In genomic region chr15:41648770-41649169, GRCh38 we compare ENCODE assay signal across 25 cellular contexts. TPM values are rescaled to one million over a fixed set of nuclear protein-coding genes. Genes with fewer than 3 reads are reported as not detected.
DNase-seq lines count a peak whose midpoint lies in the region; ATAC-seq, FAIRE-seq and TF ChIP-seq lines count a peak whose summit lies in the region.
"Had no signal": no experiment of that assay in that cellular context is flagged by ENCODE, and none has a peak within 500 bp of the region (broad histone marks: within the 10 kb centered on the region; RNA-seq: fewer than 3 reads in every experiment).

No MANE protein-coding gene starts in this region.

- no peaks in the 10 kb centered on the region for H3K27me3 Mint-ChIP-seq in astrocyte (ENCODE audit: low read depth, unreplicated experiment)
- H3K27me3 Mint-ChIP-seq: stimulated activated naive CD8-positive, alpha-beta T cell treated with anti-CD3 and anti-CD28 coated beads, Interleukin-15, amount 100 ng/mL, for 72 hours had no signal

- no peak overlapping the region for H3K4me3 Mint-ChIP-seq in astrocyte (ENCODE audit: unreplicated experiment)
- H3K4me3 Mint-ChIP-seq: activated CD4-positive, alpha-beta T cell treated with anti-CD3 and anti-CD28 coated beads, Interleukin-2, amount 10 ng/mL, durations not matched to agents 7 days and 5 days; naive B cell; stimulated activated naive CD8-positive, alpha-beta T cell treated with anti-CD3 and anti-CD28 coated beads, Interleukin-15, amount 100 ng/mL, for 72 hours had no signal

- H3K79me1 ChIP-seq in neuronal stem cell (ENCODE audit: low read depth, low read length), result peaks cover 2% of the 10 kb centered on the region

- no peak overlapping the region for H3K27ac Mint-ChIP-seq in astrocyte (ENCODE audit: unreplicated experiment)
- H3K27ac Mint-ChIP-seq: activated CD4-positive, alpha-beta T cell treated with anti-CD3 and anti-CD28 coated beads, Interleukin-2, amount 10 ng/mL, durations not matched to agents 7 days and 5 days; naive B cell; stimulated activated naive CD8-positive, alpha-beta T cell treated with anti-CD3 and anti-CD28 coated beads, Interleukin-15, amount 100 ng/mL, for 72 hours had no signal

- no peaks in the 10 kb centered on the region for H3K9me3 ChIP-seq in HepG2 (ENCODE audit: low read length)
- H3K9me3 ChIP-seq in right lobe of liver, result no peaks in the 10 kb centered on the region
- H3K9me3 ChIP-seq in astrocyte (ENCODE audit: insufficient read depth, low read depth, low read length), result peaks cover 3% of the 10 kb centered on the region
- no peaks in the 10 kb centered on the region for H3K9me3 ChIP-seq in neuronal stem cell (replicated peaks in 1 of 2; ENCODE audit: control insufficient read depth in 2 of 2, insufficient read depth in 1 of 2, low read depth in 1 of 2, low read length in 2 of 2)
- H3K9me3 ChIP-seq in ovary, result no peaks in the 10 kb centered on the region
- H3K9me3 ChIP-seq: esophagus squamous epithelium, pancreas, sigmoid colon, upper lobe of right lung had no signal

- peaks cover 36% of the 10 kb centered on the region for H3K4me1 ChIP-seq in HepG2 (ENCODE audit: insufficient read depth, low read length)
- H3K4me1 ChIP-seq in right lobe of liver, result peaks cover 0 to 29% (median 8%) of the 10 kb centered on the region in 4 donors
- peaks cover 7% of the 10 kb centered on the region for H3K4me1 ChIP-seq in astrocyte (ENCODE audit: insufficient read depth, low read length)
- no peaks in the 10 kb centered on the region for H3K4me1 ChIP-seq in neuronal stem cell (ENCODE audit: control insufficient read depth in 2 of 2, insufficient read depth in 1 of 2, low read depth in 1 of 2, low read length in 2 of 2)
- no peaks in the 10 kb centered on the region for H3K4me1 ChIP-seq in ovary (ENCODE audit: insufficient read depth)
- H3K4me1 ChIP-seq: esophagus squamous epithelium, sigmoid colon, upper lobe of right lung had no signal

- H3K27ac ChIP-seq in HepG2 (ENCODE audit: extremely low read length, insufficient read depth, low read length) (peak overlapping the region; percentile 3), right lobe of liver (no peak overlapping the region), astrocyte (ENCODE audit: low read depth, low read length) (no peak overlapping the region), neuronal stem cell (replicated peaks; ENCODE audit: low read length) (no peak overlapping the region), ovary (no peak overlapping the region)
- H3K27ac ChIP-seq: C4-2B, esophagus squamous epithelium, hepatocyte, KMS-11, pancreas, RWPE1, sigmoid colon, upper lobe of right lung had no signal

- H2AFZ ChIP-seq in HepG2 (ENCODE audit: low read length), result no peak overlapping the region
- H2AFZ ChIP-seq in astrocyte (ENCODE audit: low read depth, low read length), result no peak overlapping the region
- H2AFZ ChIP-seq in neuronal stem cell (ENCODE audit: low read length), result no peak overlapping the region
- H2AFZ ChIP-seq: hepatocyte had no signal

- FAIRE-seq in HepG2 (lab: Jason Lieb, UNC) (no peak), astrocyte (lab: Jason Lieb, UNC) (peak; percentile 32)
- FAIRE-seq: islet of Langerhans, pancreas had no signal

- H3K4me2 ChIP-seq in HepG2 (ENCODE audit: low read depth, low read length), result 0 out of 2 replicates have a peak overlapping the region, but pooled peaks have one; percentile 37
- peak overlapping the region; percentile 63 for H3K4me2 ChIP-seq in astrocyte (ENCODE audit: low read length)
- H3K4me2 ChIP-seq in neuronal stem cell (ENCODE audit: insufficient read depth, low read length, poor library complexity, severe bottlenecking), result no peak overlapping the region
- H3K4me2 ChIP-seq: hepatocyte, KMS-11 had no signal

- no peak overlapping the region for H3K4me3 ChIP-seq in HepG2 (replicated peaks in 1 of 3; ENCODE audit: insufficient read depth in 1 of 3, low read depth in 2 of 3, low read length in 3 of 3)
- no peak overlapping the region for H3K4me3 ChIP-seq in right lobe of liver
- H3K4me3 ChIP-seq in astrocyte (ENCODE audit: insufficient read depth, low read depth, low read length), result no peak overlapping the region
- no peak overlapping the region for H3K4me3 ChIP-seq in neuronal stem cell (ENCODE audit: low read length in 2 of 2)
- no peak overlapping the region for H3K4me3 ChIP-seq in ovary
- H3K4me3 ChIP-seq: esophagus squamous epithelium, hepatocyte, pancreas, sigmoid colon, upper lobe of right lung had no signal

- H2BK120ac ChIP-seq in neuronal stem cell (ENCODE audit: low read depth, low read length), result no peak overlapping the region

- no peak overlapping the region for H2BK12ac ChIP-seq in neuronal stem cell (ENCODE audit: low read length)

- BruUV-seq in HepG2 (replicated peaks; lab: Mats Ljungman, UMichigan), result no TSS peak

- no peak overlapping the region for H2AK5ac ChIP-seq in neuronal stem cell (ENCODE audit: low read depth, low read length)

- POLR2A ChIA-PET in HepG2 (lab: Yijun Ruan, JAX), result interaction anchor here (0.7 to 1.8 kb wide), 2 partner anchors 11 to 28 kb away, joined by 3 to 5 read pairs; partner anchors contain the start of gene MGA

- no peak overlapping the region for H2BK15ac ChIP-seq in neuronal stem cell (ENCODE audit: low read length)

- H3K36me3 Mint-ChIP-seq in astrocyte (ENCODE audit: low read depth, unreplicated experiment), result no peaks in the 10 kb centered on the region

- H3K27me3 ChIP-seq in HepG2 (ENCODE audit: control insufficient read depth in 1 of 2, insufficient read depth in 2 of 2, low read length in 2 of 2) (no peaks in the 10 kb centered on the region), right lobe of liver (no peaks in the 10 kb centered on the region), astrocyte (ENCODE audit: insufficient read depth, low read length) (no peaks in the 10 kb centered on the region), neuronal stem cell (ENCODE audit: control insufficient read depth in 3 of 3, insufficient read depth in 3 of 3, low read depth in 1 of 3, low read length in 3 of 3) (no peaks in the 10 kb centered on the region), ovary (no peaks in the 10 kb centered on the region)
- H3K27me3 ChIP-seq: esophagus squamous epithelium, hepatocyte, pancreas, sigmoid colon, upper lobe of right lung had no signal

- no peak overlapping the region for H2BK5ac ChIP-seq in neuronal stem cell (ENCODE audit: low read length)

- H3K14ac ChIP-seq in neuronal stem cell (ENCODE audit: low read length), result no peak overlapping the region

- 83% methylated on average over 1 of the region's 1 CpG for WGBS in HepG2 (ENCODE audit: low lambda C conversion rate)
- no CpG with 5 or more reads among the region's 1 CpG for WGBS in right lobe of liver (ENCODE audit: insufficient coverage, low coverage, low lambda C conversion rate, missing lambda C conversion rate)
- no CpG with 5 or more reads among the region's 1 CpG for WGBS in neuronal stem cell (ENCODE audit: extremely low coverage in 2 of 2, insufficient read length in 2 of 2, insufficient replicate concordance in 1 of 2), 2 donors
- WGBS in ovary, 3 donors, result 93 to 100% (median 96%) methylated on average over 1 of the region's 1 CpG

- no peak overlapping the region for H3K18ac ChIP-seq in neuronal stem cell (ENCODE audit: low read length)

- intact Hi-C loops in HepG2 (cut with micrococcal nuclease; ENCODE audit: unreplicated experiment), result no loop called here
- intact Hi-C loops in right lobe of liver (cut with DNase I), result no loop called here
- intact Hi-C loops in ovary (cut with DNase I), result no loop called here

- H3K23ac ChIP-seq in neuronal stem cell (ENCODE audit: low read depth, low read length, poor library complexity), result no peak overlapping the region

- TF ChIP-seq RAD21 in HepG2 (CRISPR knock-in tag; IDR thresholded peaks at IDR 0.05), result no peak

- in situ Hi-C loops in HepG2 (cut with HindIII; ENCODE audit: extremely low pct_ligation_motif_present, low pct_unique_long_range_greater_than_20kb), result no loop called here

- no peak; the same call in 2 of the 3 replicates for ATAC-seq in HepG2
- no peak for ATAC-seq in right lobe of liver
- ATAC-seq: pancreas; stimulated activated naive CD8-positive, alpha-beta T cell treated with anti-CD3 and anti-CD28 coated beads, Interleukin-15, amount 100 ng/mL, for 72 hours; upper lobe of right lung had no signal

- no peaks in the 10 kb centered on the region for H4K20me1 ChIP-seq in HepG2 (ENCODE audit: insufficient read depth, low read length)
- H4K20me1 ChIP-seq in astrocyte (ENCODE audit: insufficient read depth, low read length), result peaks cover 2% of the 10 kb centered on the region

- no peak overlapping the region for H3K4ac ChIP-seq in neuronal stem cell (ENCODE audit: low read length)

- H3K79me2 ChIP-seq in HepG2 (ENCODE audit: insufficient read depth, low read length) (peaks cover 60% of the 10 kb centered on the region), astrocyte (ENCODE audit: insufficient read depth, low read length) (no peaks in the 10 kb centered on the region)

- no peak for DNase-seq in HepG2 (ENCODE audit: low spot score)
- no peak for DNase-seq in right lobe of liver
- DNase-seq in astrocyte (ENCODE audit: low read depth), result peak; percentile 87
- peak; percentile 20 for DNase-seq in glomerular visceral epithelial cell (ENCODE audit: extremely low spot score)
- DNase-seq in neuronal stem cell (ENCODE audit: low spot score), result no peak
- DNase-seq in ovary, result no peak
- DNase-seq in activated T-cell treated with anti-CD3 and anti-CD28 coated beads, Interleukin-2, amount 50 U/mL, for 48 hours, result no peak
- no peak for DNase-seq in stimulated activated CD4-positive, alpha-beta T cell treated with anti-CD3 and anti-CD28 coated beads, Interleukin-2, amount 100 ng/mL, for 48 hours
- DNase-seq: activated CD4-positive, alpha-beta T cell treated with anti-CD3 and anti-CD28 coated beads, Interleukin-2, amount 10 ng/mL, durations not matched to agents 7 days and 5 days; effector CD4-positive, alpha-beta T cell; esophagus squamous epithelium; naive B cell; NCI-H1092 treated with DMSO at 0.1 percent for 48 hours; NCI-H2081; NCI-H510A treated with DMSO at 0.1 percent for 48 hours; pancreas; sigmoid colon; stimulated activated CD4-positive, alpha-beta T cell treated with anti-CD3 and anti-CD28 coated beads, Interleukin-1b, Interleukin-23, amount 100 ng/mL, for 48 hours; stimulated activated naive CD8-positive, alpha-beta T cell treated with anti-CD3 and anti-CD28 coated beads, Interleukin-15, amount 100 ng/mL, for 72 hours; upper lobe of right lung had no signal

- H3K36me3 ChIP-seq in HepG2 (replicated peaks in 1 of 2; ENCODE audit: control insufficient read depth in 1 of 2, insufficient read depth in 2 of 2, low read length in 2 of 2), result no peaks in the 10 kb centered on the region; a peak in 1 of 5 replicates
- no peaks in the 10 kb centered on the region for H3K36me3 ChIP-seq in right lobe of liver
- no peaks in the 10 kb centered on the region for H3K36me3 ChIP-seq in astrocyte (ENCODE audit: insufficient read depth, low read length)
- no peaks in the 10 kb centered on the region for H3K36me3 ChIP-seq in neuronal stem cell (replicated peaks in 1 of 2; ENCODE audit: control insufficient read depth in 2 of 2, insufficient read depth in 2 of 2, low read length in 2 of 2)
- no peaks in the 10 kb centered on the region for H3K36me3 ChIP-seq in ovary
- H3K36me3 ChIP-seq: esophagus squamous epithelium, pancreas, sigmoid colon, upper lobe of right lung had no signal

- H4K8ac ChIP-seq in neuronal stem cell (ENCODE audit: low read depth, low read length), result no peak overlapping the region

- no peak overlapping the region for H4K91ac ChIP-seq in neuronal stem cell (ENCODE audit: low read depth, low read length, poor library complexity)

- TF ChIP-seq CTCF in HepG2 (CRISPR knock-in tag; IDR thresholded peaks at IDR 0.05) (no peak), right lobe of liver (IDR thresholded peaks at IDR 0.05) (no peak), astrocyte (IDR thresholded peaks at IDR 0.05; ENCODE audit: insufficient read depth, low read depth, low read length) (no peak), ovary (IDR thresholded peaks at IDR 0.05) (no peak)

- no peaks in the 10 kb centered on the region for H3K4me1 Mint-ChIP-seq in astrocyte (ENCODE audit: low read depth, unreplicated experiment)

- CTCF ChIA-PET in HepG2 (lab: Yijun Ruan, JAX; ENCODE audit: low intra/inter-chr PET ratio, low total read pairs), result no interaction called here

- H3K9me3 Mint-ChIP-seq in astrocyte (ENCODE audit: unreplicated experiment), result peaks cover 9% of the 10 kb centered on the region

- no peak for TF ChIP-seq EP300 in HepG2 (IDR thresholded peaks at IDR 0.05; ENCODE audit: low read depth in 2 of 2, low read length in 2 of 2)
- TF ChIP-seq EP300 in HepG2 (CRISPR knock-in tag; IDR thresholded peaks at IDR 0.05; ENCODE audit: borderline replicate concordance), result no peak
- TF ChIP-seq EP300 in ovary (IDR thresholded peaks at IDR 0.05), result no peak

- no peak overlapping the region for H3K9ac ChIP-seq in HepG2 (ENCODE audit: insufficient read depth, low read depth, low read length)
- H3K9ac ChIP-seq in astrocyte (ENCODE audit: low read length), result no peak overlapping the region
- no peak overlapping the region for H3K9ac ChIP-seq in neuronal stem cell (ENCODE audit: low read depth, low read length, poor library complexity)
- H3K9ac ChIP-seq: KMS-11 had no signal

- no peak for TF ChIP-seq POLR2A in HepG2 (IDR thresholded peaks at IDR 0.05; ENCODE audit: insufficient read depth in 1 of 2, low read depth in 2 of 2, low read length in 2 of 2)
- no peak for TF ChIP-seq POLR2A in right lobe of liver (IDR thresholded peaks at IDR 0.05)
- no peak for TF ChIP-seq POLR2A in ovary (IDR thresholded peaks at IDR 0.05)

RNA-seq across cellular contexts. Expression of gene MGA, which starts 11.4 kb away (rescaled TPM):
- 59.0 and 71.8 TPM in 2 replicates for total RNA-seq in HepG2 (2016; rRNA removed; fragmentation: Illumina TruSeq; extraction: Trizol)
- total RNA-seq in HepG2 (2016; cell fraction: cytosol; rRNA removed; fragmentation: Illumina TruSeq; extraction: Trizol; ENCODE audit: low read depth), result 225 and 267 TPM in 2 replicates
- total RNA-seq in HepG2 (2016; cell fraction: insoluble cytoplasmic fraction; rRNA removed; fragmentation: Illumina TruSeq; extraction: Trizol), result 58.3 and 67.8 TPM in 2 replicates
- 138 and 166 TPM in 2 replicates for total RNA-seq in HepG2 (2016; cell fraction: membrane; rRNA removed; fragmentation: Illumina TruSeq; extraction: Trizol)
- total RNA-seq in HepG2 (2016; cell fraction: nucleus; rRNA removed; fragmentation: Illumina TruSeq; extraction: Trizol), result 62.7 and 68.1 TPM in 2 replicates
- 5.3 and 5.5 TPM in 2 replicates for polyA plus RNA-seq in HepG2 (2011; rRNA removed)
- polyA plus RNA-seq in HepG2 (2011; cell fraction: cytosol; rRNA removed), result 2.6 and 3.6 TPM in 2 replicates
- 7.1 and 10.0 TPM in 2 replicates for polyA plus RNA-seq in HepG2 (2011; cell fraction: nucleus; rRNA removed)
- polyA plus RNA-seq in HepG2 (2012), result 8.3 and 10.0 TPM in 2 replicates
- 0.25 and 0.32 TPM in 2 replicates for polyA plus RNA-seq in HepG2 (2016; cell fraction: cytosol; fragmentation: Illumina TruSeq; extraction: Trizol; ENCODE audit: low read depth)
- 10.2 and 10.3 TPM in 2 replicates for polyA plus RNA-seq in HepG2 (2016; cell fraction: insoluble cytoplasmic fraction; fragmentation: Illumina TruSeq; extraction: Trizol; ENCODE audit: low read depth)
- 0.95 and 1.1 TPM in 2 replicates for polyA plus RNA-seq in HepG2 (2016; cell fraction: membrane; fragmentation: Illumina TruSeq; extraction: Trizol; ENCODE audit: low read depth)
- polyA plus RNA-seq in HepG2 (2016; cell fraction: nucleus; fragmentation: Illumina TruSeq; extraction: Trizol; ENCODE audit: insufficient read depth, low read depth), result 23.0 and 30.4 TPM in 2 replicates
- polyA minus RNA-seq in HepG2 (2011; rRNA and poly(A)+ RNA removed; ENCODE audit: low replicate concordance), result 37.1 and 109 TPM in 2 replicates
- 44.4 and 47.0 TPM in 2 replicates for polyA minus RNA-seq in HepG2 (2011; cell fraction: cytosol; rRNA and poly(A)+ RNA removed)
- 72.2 and 82.1 TPM in 2 replicates for polyA minus RNA-seq in HepG2 (2011; cell fraction: nucleus; rRNA and poly(A)+ RNA removed)
- total RNA-seq in right lobe of liver, result 10 to 100 TPM; 10.9 to 17.2 (median 12.1) TPM
- total RNA-seq in astrocyte, result 28.4 and 32.6 TPM in 2 replicates
- 9.4 TPM for polyA plus RNA-seq in neuronal stem cell (2013, experiment 1 of 2)
- polyA plus RNA-seq in neuronal stem cell (2013, experiment 2 of 2), result 9.0 TPM
- 10 to 100 TPM; 43.4 to 90.2 (median 61.6) TPM for total RNA-seq in ovary
- polyA plus RNA-seq in ovary, result 10 to 100 TPM in 1 of 2 donors, 1 to 10 TPM in 1; 7.1 to 14.8 TPM

Comparison
In these comparisons a context has a peak if more than half of its experiments do, and no peak if none do; other contexts are left out.
1. DNase-seq: peak in astrocyte (single experiment) and glomerular visceral epithelial cell (single experiment); none in HepG2 (single experiment), right lobe of liver (0 of 3), neuronal stem cell (single experiment), ovary (0 of 5), activated T-cell treated with anti-CD3 and anti-CD28 coated beads, Interleukin-2, amount 50 U/mL, for 48 hours (0 of 2) and stimulated activated CD4-positive, alpha-beta T cell treated with anti-CD3 and anti-CD28 coated beads, Interleukin-2, amount 100 ng/mL, for 48 hours (0 of 2).